ENCODE assay signal across 21 cellular contexts in the genomic region with DNA sequence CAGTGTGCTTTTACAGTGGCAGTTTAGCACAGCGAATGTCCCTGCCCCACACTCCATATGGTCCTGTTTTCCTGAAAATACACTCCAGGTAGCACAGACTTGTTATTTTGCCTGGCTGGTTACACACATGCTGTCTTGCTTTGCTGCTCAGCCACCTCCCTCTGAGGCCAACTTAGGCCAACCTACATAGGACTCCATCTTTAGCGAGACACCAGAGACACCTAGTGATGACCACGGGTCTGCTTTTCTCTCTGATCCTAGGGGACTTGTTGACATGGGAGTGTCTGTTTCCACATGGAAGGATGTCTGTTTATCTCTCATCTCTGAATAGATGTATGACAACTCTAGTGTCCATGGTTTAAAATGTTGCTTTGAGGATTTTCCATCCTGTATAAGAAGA. TPM values are rescaled to one million over a fixed set of nuclear protein-coding genes. Genes with fewer than 3 reads are reported as not detected.
DNase-seq lines count a peak whose midpoint lies in the region; ATAC-seq and TF ChIP-seq lines count a peak whose summit lies in the region.
"Had no signal": no experiment of that assay in that cellular context is flagged by ENCODE, and none has a peak within 500 bp of the region (broad histone marks: within the 10 kb centered on the region; RNA-seq: fewer than 3 reads in every experiment).

No MANE protein-coding gene starts in this region.

- DNase-seq in left ventricle myocardium inferior (no peak), right atrium auricular region (ENCODE audit: low spot score) (no peak), NCI-H524 treated with DMSO at 0.1 percent for 48 hours (lab: John Stamatoyannopoulos, UW) (peak; percentile 4), left colon (no peak), AG08395 (ENCODE audit: low spot score) (no peak), GF-D8 (lab: John Stamatoyannopoulos, UW) (no peak), KG1 (lab: John Stamatoyannopoulos, UW) (no peak)
- DNase-seq: activated CD4-positive, CD25-positive, alpha-beta regulatory T cell treated with anti-CD3 and anti-CD28 coated beads, Interleukin-2, amount 50 U/mL, for 72 hours; activated CD8-positive, alpha-beta memory T cell treated with anti-CD3 and anti-CD28 coated beads, Interleukin-2, amount 50 U/mL, for 4 hours; activated naive CD4-positive, alpha-beta T cell treated with Interleukin-2 at 50 U/mL for 16 hours; AML-193; GDM1; left cardiac atrium; NCI-H345; pancreas; SHP77 treated with DMSO at 0.1 percent for 48 hours; stimulated activated CD4-positive, alpha-beta T cell treated with anti-CD3 and anti-CD28 coated beads, Interleukin-4, amount 100 ng/mL, for 4 hours; stimulated activated CD8-positive, alpha-beta memory T cell treated with anti-CD3 and anti-CD28 coated beads, Interleukin-4, amount 100 ng/mL, for 48 hours had no signal

- TF ChIP-seq CTCF in left ventricle myocardium inferior (IDR thresholded peaks at IDR 0.05; ENCODE audit: borderline replicate concordance) = peak; percentile 13
- no peak for TF ChIP-seq CTCF in right atrium auricular region (IDR thresholded peaks at IDR 0.05)

- ATAC-seq in left colon = peak; percentile 39
- ATAC-seq in HG02981 (IDR thresholded peaks at IDR 0.05; ENCODE audit: unreplicated experiment) = no peak
- ATAC-seq: left cardiac atrium had no signal

- intact Hi-C loops in left ventricle myocardium inferior (cut with micrococcal nuclease) (no loop called here), left colon (cut with DNase I, micrococcal nuclease) (no loop called here)

- H3K27ac ChIP-seq in left ventricle myocardium inferior (replicated peaks) (no peak overlapping the region), right atrium auricular region (no peak overlapping the region)
- H3K27ac ChIP-seq: ascending aorta, pancreas had no signal

- peaks cover 64% of the 10 kb centered on the region for H3K36me3 ChIP-seq in left ventricle myocardium inferior
- H3K36me3 ChIP-seq in right atrium auricular region = peaks cover 33% of the 10 kb centered on the region

- H3K9me3 ChIP-seq in left ventricle myocardium inferior (replicated peaks) = no peaks in the 10 kb centered on the region
- no peaks in the 10 kb centered on the region for H3K9me3 ChIP-seq in right atrium auricular region
- H3K9me3 ChIP-seq: ascending aorta, pancreas had no signal

- H3K4me3 ChIP-seq in left ventricle myocardium inferior (no peak overlapping the region), right atrium auricular region (no peak overlapping the region)
- H3K4me3 ChIP-seq: ascending aorta, pancreas, smooth muscle cell had no signal

- H3K27me3 ChIP-seq in left ventricle myocardium inferior (ENCODE audit: low read depth) (no peaks in the 10 kb centered on the region), right atrium auricular region (no peaks in the 10 kb centered on the region)
- H3K27me3 ChIP-seq: ascending aorta, pancreas had no signal

- no peaks in the 10 kb centered on the region for H3K4me1 ChIP-seq in left ventricle myocardium inferior
- H3K4me1 ChIP-seq in right atrium auricular region = no peaks in the 10 kb centered on the region
- H3K4me1 ChIP-seq: ascending aorta, pancreas had no signal

RNA-seq across cellular contexts. Expression of gene PLEKHB2, which starts 43.3 kb away (rescaled TPM):
- total RNA-seq in left ventricle myocardium inferior (42.9 TPM), right atrium auricular region (10 to 100 TPM; 40.5 to 44.8 TPM), left colon (100 to 1,000 TPM in 1 of 2 donors, 10 to 100 TPM in 1; 73.8 to 150 TPM)

RNA-seq across cellular contexts. Expression of gene FAM168B, which starts 55.2 kb away (rescaled TPM):
- total RNA-seq in left ventricle myocardium inferior = 90.5 TPM
- 100 to 1,000 TPM in 1 of 2 donors, 10 to 100 TPM in 1; 97.8 to 124 TPM for total RNA-seq in right atrium auricular region
- total RNA-seq in left colon = 10 to 100 TPM; 83.6 to 96.3 TPM
